In genomic region chr1:94383966-94384408, GRCh38 we compare ENCODE assay signal across 1 cellular context.
TF ChIP-seq lines count a peak whose summit lies in the region.

No MANE protein-coding gene starts in this region.

TF ChIP-seq in HepG2, 621 proteins besides CTCF, POLR2A, EP300 and RAD21 (continued from another document and continues in another):
- TF ChIP-seq TGIF2 (CRISPR knock-in tag; IDR thresholded peaks at IDR 0.05) (peak; percentile 58; the same call in 1 of the 2 replicates), FOXK2 (IDR thresholded peaks at IDR 0.05) (peak; percentile 93), ZNF33B (CRISPR knock-in tag; IDR thresholded peaks at IDR 0.05) (no peak), HNRNPLL (IDR thresholded peaks at IDR 0.05; ENCODE audit: low read depth, low read length, poor library complexity, severe bottlenecking) (no peak), ZBTB2 (CRISPR knock-in tag; IDR thresholded peaks at IDR 0.05; ENCODE audit: low read depth) (no peak), CENPT (CRISPR knock-in tag; IDR thresholded peaks at IDR 0.05; ENCODE audit: low read depth) (no peak), GTF3A (CRISPR knock-in tag; conservative IDR thresholded peaks at IDR 0.05) (no peak), ZNF790 (CRISPR knock-in tag; IDR thresholded peaks at IDR 0.05; ENCODE audit: borderline replicate concordance) (no peak), TAF15 (IDR thresholded peaks at IDR 0.05; ENCODE audit: low read depth, low read length, poor library complexity, severe bottlenecking) (no peak), ZNF564 (CRISPR knock-in tag; IDR thresholded peaks at IDR 0.05) (peak; percentile 20; the same call in 1 of the 2 replicates), ETS1 (CRISPR knock-in tag; IDR thresholded peaks at IDR 0.05) (no peak), ZNF775 (CRISPR knock-in tag; IDR thresholded peaks at IDR 0.05; ENCODE audit: borderline replicate concordance) (no peak), PAWR (CRISPR knock-in tag; IDR thresholded peaks at IDR 0.05; ENCODE audit: borderline replicate concordance) (no peak), ZNF639 (CRISPR knock-in tag; conservative IDR thresholded peaks at IDR 0.05) (no peak), MTF2 (CRISPR knock-in tag; IDR thresholded peaks at IDR 0.05; ENCODE audit: borderline replicate concordance) (no peak), SNAPC2 (CRISPR knock-in tag; IDR thresholded peaks at IDR 0.05) (peak; percentile 56; the same call in 1 of the 2 replicates), SIX1 (CRISPR knock-in tag; IDR thresholded peaks at IDR 0.05; ENCODE audit: borderline replicate concordance) (peak; percentile 73; the same call in 1 of the 2 replicates), AKNA (CRISPR knock-in tag; IDR thresholded peaks at IDR 0.05; ENCODE audit: borderline replicate concordance) (no peak), IKZF4 (CRISPR knock-in tag; IDR thresholded peaks at IDR 0.05; ENCODE audit: borderline replicate concordance, low read depth, not compliant biosample characterization) (no peak), ZBTB40 (IDR thresholded peaks at IDR 0.05) (no peak), ZBTB40 (CRISPR knock-in tag; IDR thresholded peaks at IDR 0.05) (no peak; the same call in 1 of the 2 replicates), MEIS2 (CRISPR knock-in tag; IDR thresholded peaks at IDR 0.05) (peak; percentile 57; the same call in 1 of the 2 replicates), PAX8 (CRISPR knock-in tag; IDR thresholded peaks at IDR 0.05; ENCODE audit: borderline replicate concordance) (no peak), KDM2A (CRISPR knock-in tag; IDR thresholded peaks at IDR 0.05; ENCODE audit: borderline replicate concordance, low read depth) (no peak), FOXA1 (IDR thresholded peaks at IDR 0.05) (no peak; the same call in 1 of the 2 replicates), FOXA1 (CRISPR knock-in tag; IDR thresholded peaks at IDR 0.05) (peak; percentile 79), MAFG (CRISPR knock-in tag; IDR thresholded peaks at IDR 0.05) (no peak), ZNF788 (CRISPR knock-in tag; IDR thresholded peaks at IDR 0.05; ENCODE audit: borderline replicate concordance) (no peak), NPAS2 (CRISPR knock-in tag; IDR thresholded peaks at IDR 0.05; ENCODE audit: borderline replicate concordance) (no peak), U2AF2 (IDR thresholded peaks at IDR 0.05; ENCODE audit: low read depth, low read length) (no peak), CREM (IDR thresholded peaks at IDR 0.05) (peak; percentile 95), CREM (CRISPR knock-in tag; IDR thresholded peaks at IDR 0.05) (no peak), ZBTB33 (CRISPR knock-in tag; IDR thresholded peaks at IDR 0.05) (peak; percentile 42; the same call in 1 of the 2 replicates), PRDM4 (CRISPR knock-in tag; IDR thresholded peaks at IDR 0.05; ENCODE audit: borderline replicate concordance) (no peak), MBD4 (IDR thresholded peaks at IDR 0.05; ENCODE audit: borderline replicate concordance, low read length) (no peak), NFKBIZ (CRISPR knock-in tag; IDR thresholded peaks at IDR 0.05) (peak; percentile 70; the same call in 1 of the 2 replicates), BORCS8-MEF2B (CRISPR knock-in tag; IDR thresholded peaks at IDR 0.05) (no peak), ATF7 (IDR thresholded peaks at IDR 0.05) (peak; percentile 73), ATF7 (CRISPR knock-in tag; IDR thresholded peaks at IDR 0.05) (no peak; the same call in 1 of the 2 replicates), ZNF34 (CRISPR knock-in tag; IDR thresholded peaks at IDR 0.05; ENCODE audit: borderline replicate concordance) (no peak)
